8 cellular contexts compared by ENCODE assay signal in genomic region chr18:23487738-23488625, GRCh38. TPM values are rescaled to one million over a fixed set of nuclear protein-coding genes. Genes with fewer than 3 reads are reported as not detected.
A peak's percentile ranks its signal among the peaks of the same experiment; 100 is the strongest.
DNase-seq lines count a peak whose midpoint lies in the region; ATAC-seq and TF ChIP-seq lines count a peak whose summit lies in the region.

No MANE protein-coding gene starts in this region.

- ATAC-seq in naive thymus-derived CD8-positive, alpha-beta T cell: peak; percentile 79 to 90

- in situ Hi-C loops in GM13977 (cut with MboI; ENCODE audit: low pct_unique_long_range_greater_than_20kb, low sequenced_read_pairs, unreplicated experiment): no loop called here

- H3K27me3 ChIP-seq in adipocyte (replicated peaks; ENCODE audit: control insufficient read depth, insufficient read depth, low read length): no peaks in the 10 kb centered on the region

- H3K9me3 Mint-ChIP-seq in naive thymus-derived CD8-positive, alpha-beta T cell: no peaks in the 10 kb centered on the region

- H3K36me3 Mint-ChIP-seq in naive thymus-derived CD8-positive, alpha-beta T cell: peaks cover 0 to 8% (median 2%) of the 10 kb centered on the region in 3 donors

- peaks cover 8% of the 10 kb centered on the region for H3K9me3 ChIP-seq in adipocyte (ENCODE audit: control insufficient read depth, low read length)

- POLR2A ChIA-PET in naive thymus-derived CD8-positive, alpha-beta T cell (lab: Charles Lee): interaction anchor here (0.7 to 2.5 kb wide), 4 partner anchors 11 to 98 kb away, joined by 3 to 9 read pairs (median 6); partner anchors contain the start of genes RIOK3 and RMC1

- peak; percentile 37 for DNase-seq in GM13977 (ENCODE audit: low spot score)
- peak; percentile 18 for DNase-seq in HCEC 1CT
- DNase-seq in OCI-M1 (lab: John Stamatoyannopoulos, UW): peak; percentile 85
- peak; percentile 14 for DNase-seq in adipocyte (ENCODE audit: low read depth)
- peak; percentile 17 to 71 (median 40) for DNase-seq in naive thymus-derived CD8-positive, alpha-beta T cell
- no peak for DNase-seq in NCI-H748 treated with DMSO at 0.1 percent for 48 hours (lab: John Stamatoyannopoulos, UW)
- no peak for DNase-seq in SW480 (ENCODE audit: low spot score)
- DNase-seq in NCI-H2107 treated with DMSO at 0.1 percent for 48 hours (lab: John Stamatoyannopoulos, UW; ENCODE audit: unreplicated experiment): no peak

- no peaks in the 10 kb centered on the region for H3K27me3 Mint-ChIP-seq in naive thymus-derived CD8-positive, alpha-beta T cell

- H3K4me1 Mint-ChIP-seq in naive thymus-derived CD8-positive, alpha-beta T cell: peaks cover 11 to 48% (median 20%) of the 10 kb centered on the region in 4 donors

- TF ChIP-seq CTCF in GM13977 (IDR thresholded peaks at IDR 0.05; ENCODE audit: extremely low read depth, insufficient read depth, missing control alignments): no peak

- peak overlapping the region; percentile 80 to 96 (median 92) for H3K27ac Mint-ChIP-seq in naive thymus-derived CD8-positive, alpha-beta T cell

- H3K36me3 ChIP-seq in adipocyte (ENCODE audit: control insufficient read depth, insufficient read depth, low read length, severe bottlenecking): peaks cover 7% of the 10 kb centered on the region

- no peaks in the 10 kb centered on the region for H3K4me1 ChIP-seq in adipocyte (ENCODE audit: control insufficient read depth, insufficient read depth, low read length)

- H3K4me3 Mint-ChIP-seq in naive thymus-derived CD8-positive, alpha-beta T cell: peak overlapping the region; percentile 41 to 85 (median 77)

- no peak overlapping the region for H3K9ac ChIP-seq in adipocyte (ENCODE audit: low read length)

- H3K4me3 ChIP-seq in adipocyte (ENCODE audit: low read length): no peak overlapping the region

RNA-seq across cellular contexts. Expression of gene RMC1, which starts 15.3 kb away (rescaled TPM):
- total RNA-seq in naive thymus-derived CD8-positive, alpha-beta T cell: 10 to 100 TPM; 44.4 to 48.5 TPM
- 10 to 100 TPM; 24.6 to 28.3 (median 25.5) TPM for polyA plus RNA-seq in naive thymus-derived CD8-positive, alpha-beta T cell

RNA-seq across cellular contexts. Expression of gene RIOK3, which starts 34.9 kb away (rescaled TPM):
- total RNA-seq in naive thymus-derived CD8-positive, alpha-beta T cell: 10 to 100 TPM; 78.9 to 79.6 TPM
- 10 to 100 TPM; 19.2 to 27.7 (median 25.0) TPM for polyA plus RNA-seq in naive thymus-derived CD8-positive, alpha-beta T cell

Comparison
In these comparisons a context has a peak if more than half of its experiments do, and no peak if none do; other contexts are left out.
1. DNase-seq: peak in GM13977 (single experiment), HCEC 1CT (single experiment), OCI-M1 (single experiment), adipocyte (single experiment) and naive thymus-derived CD8-positive, alpha-beta T cell (10 of 10); none in NCI-H748 treated with DMSO at 0.1 percent for 48 hours (single experiment), SW480 (single experiment) and NCI-H2107 treated with DMSO at 0.1 percent for 48 hours (single experiment).